14 cellular contexts compared by ENCODE assay signal in the genomic region with DNA sequence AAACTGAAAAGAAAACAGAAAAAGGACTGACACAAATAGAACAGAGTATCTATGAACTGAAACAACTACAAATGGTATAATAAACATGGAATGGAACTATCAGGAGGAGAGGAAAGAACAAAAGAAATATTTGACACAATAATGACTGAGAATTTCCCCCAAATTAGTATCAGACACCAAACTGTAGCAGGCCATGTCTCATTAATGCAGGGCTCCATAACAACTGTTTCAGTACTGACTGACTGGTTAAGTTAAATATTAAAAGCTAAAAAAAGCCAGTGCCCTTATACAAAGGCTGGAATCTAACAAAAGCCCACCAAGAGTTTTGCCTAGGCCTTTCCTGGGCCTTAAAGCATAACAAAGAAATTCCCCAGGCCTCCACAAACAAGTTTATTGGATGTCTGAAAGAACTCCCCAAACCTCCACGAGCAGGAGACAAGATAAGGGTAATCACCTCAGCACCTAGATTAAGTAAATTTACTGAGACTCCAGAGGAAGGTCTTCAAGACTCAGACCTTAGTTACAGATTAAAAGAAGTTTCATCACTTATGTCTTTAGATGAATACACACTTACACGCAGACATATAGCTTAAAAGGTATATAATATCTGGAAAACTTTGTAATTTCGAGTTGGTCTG.
DNase-seq lines count a peak whose midpoint lies in the region; ATAC-seq lines count a peak whose summit lies in the region.
"Had no signal": no experiment of that assay in that cellular context is flagged by ENCODE, and none has a peak within 500 bp of the region (broad histone marks: within the 10 kb centered on the region; RNA-seq: fewer than 3 reads in every experiment).

No MANE protein-coding gene starts in this region.

- peak; percentile 58 for DNase-seq in ELF-1 (ENCODE audit: low read depth, low spot score)
- DNase-seq in iPS-NIHi11 (ENCODE audit: low spot score) = peak; percentile 11
- no peak for DNase-seq in COR-L47 (lab: John Stamatoyannopoulos, UW)
- no peak for DNase-seq in T-helper 9 cell
- DNase-seq in DMS53 (lab: John Stamatoyannopoulos, UW) = no peak
- DNase-seq in NCI-H2171 treated with DMSO at 0.1 percent for 48 hours (lab: John Stamatoyannopoulos, UW) = no peak
- DNase-seq: activated gamma-delta T cell treated with Interleukin-2 at 50 U/mL for 16 hours, foreskin fibroblast, sigmoid colon had no signal

- ATAC-seq in GM21381 (IDR thresholded peaks at IDR 0.05; ENCODE audit: unreplicated experiment) = peak; percentile 47
- ATAC-seq in HG03378 (IDR thresholded peaks at IDR 0.05; ENCODE audit: unreplicated experiment) = peak; percentile 58
- ATAC-seq: HCT116, HepG2, Right ventricle myocardium inferior had no signal

Comparison
In these comparisons a context has a peak if more than half of its experiments do, and no peak if none do; other contexts are left out.
1. DNase-seq: peak in ELF-1 (single experiment) and iPS-NIHi11 (single experiment); none in COR-L47 (single experiment), T-helper 9 cell (single experiment), DMS53 (single experiment) and NCI-H2171 treated with DMSO at 0.1 percent for 48 hours (single experiment).